ENCODE assay signal across 8 cellular contexts in the genomic region with DNA sequence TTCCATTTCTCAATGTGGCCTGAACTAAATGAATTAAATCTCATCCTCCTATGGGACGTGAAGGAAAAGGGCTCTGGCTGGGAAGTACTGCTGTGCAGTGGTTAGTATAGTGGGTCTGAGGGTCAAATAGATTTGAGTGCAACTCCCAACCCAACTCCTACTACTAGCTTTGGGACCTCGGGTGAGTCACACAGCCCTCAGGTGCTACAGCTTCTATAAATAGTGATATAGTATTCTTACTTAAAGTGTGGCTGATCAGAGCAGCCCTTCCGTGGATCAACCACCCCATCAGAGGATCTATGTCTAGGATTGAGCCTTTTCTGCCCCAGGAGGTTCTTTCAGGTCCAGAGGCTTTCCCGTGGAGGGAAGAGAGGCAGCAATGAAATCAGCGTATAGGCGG. TPM values are rescaled to one million over a fixed set of nuclear protein-coding genes. Genes with fewer than 3 reads are reported as not detected.
DNase-seq lines count a peak whose midpoint lies in the region; ATAC-seq, FAIRE-seq and TF ChIP-seq lines count a peak whose summit lies in the region.

No MANE protein-coding gene starts in this region.

- H3K9ac ChIP-seq in HepG2 (ENCODE audit: insufficient read depth, low read depth, low read length), result no peak overlapping the region

- H3K4me3 Mint-ChIP-seq in activated T-cell treated with anti-CD3 and anti-CD28 coated beads, Interleukin-2, amount 50 U/mL, for 4 hours, result peak overlapping the region; percentile 92
- H3K4me3 Mint-ChIP-seq in type B pancreatic cell, result peak overlapping the region; percentile 91

- no peak for DNase-seq in activated T-cell treated with anti-CD3 and anti-CD28 coated beads, Interleukin-2, amount 50 U/mL, for 4 hours
- no peak for DNase-seq in activated T-cell treated with anti-CD3 and anti-CD28 coated beads for 4 hours
- no peak for DNase-seq in ascending aorta (ENCODE audit: low spot score in 2 of 2)
- DNase-seq in HepG2 (ENCODE audit: low spot score), result no peak
- DNase-seq in type B pancreatic cell (ENCODE audit: extremely low spot score, unreplicated experiment), result no peak
- DNase-seq in NCI-H526 (lab: John Stamatoyannopoulos, UW), result no peak
- DNase-seq in HuH-7.5 (ENCODE audit: low spot score), result no peak
- no peak for DNase-seq in lower leg skin (ENCODE audit: low spot score in 2 of 2)

- TF ChIP-seq CTCF in ascending aorta (IDR thresholded peaks at IDR 0.05), result no peak
- no peak for TF ChIP-seq CTCF in HepG2 (CRISPR knock-in tag; IDR thresholded peaks at IDR 0.05)
- TF ChIP-seq CTCF in type B pancreatic cell (conservative IDR thresholded peaks at IDR 0.05), result no peak
- TF ChIP-seq CTCF in lower leg skin (IDR thresholded peaks at IDR 0.05), result no peak

- H3K79me2 ChIP-seq in HepG2 (ENCODE audit: insufficient read depth, low read length), result no peaks in the 10 kb centered on the region

- no peak for TF ChIP-seq EP300 in HepG2 (IDR thresholded peaks at IDR 0.05; ENCODE audit: low read depth in 2 of 2, low read length in 2 of 2)
- TF ChIP-seq EP300 in HepG2 (CRISPR knock-in tag; IDR thresholded peaks at IDR 0.05; ENCODE audit: borderline replicate concordance), result no peak

- ATAC-seq in activated T-cell treated with anti-CD3 and anti-CD28 coated beads, Interleukin-2, amount 50 U/mL, for 4 hours, result no peak
- ATAC-seq in HepG2, result no peak; the same call in 2 of the 3 replicates

- H3K9me3 ChIP-seq in ascending aorta, result no peaks in the 10 kb centered on the region
- H3K9me3 ChIP-seq in HepG2 (ENCODE audit: low read length), result no peaks in the 10 kb centered on the region

- peak overlapping the region; percentile 83 to 95 for H3K27ac ChIP-seq in ascending aorta
- no peak overlapping the region for H3K27ac ChIP-seq in HepG2 (ENCODE audit: extremely low read length, insufficient read depth, low read length)

- peak overlapping the region; percentile 92 for H3K27ac Mint-ChIP-seq in type B pancreatic cell

- POLR2A ChIA-PET in HepG2 (lab: Yijun Ruan, JAX), result no interaction called here

- intact Hi-C loops in ascending aorta (cut with DNase I) (loop anchor here (2.0 to 10.0 kb wide), 5 partner anchors 94 to 569 kb away; a partner anchor contains a TSS), HepG2 (cut with micrococcal nuclease; ENCODE audit: unreplicated experiment) (loop anchor here (2.0 kb wide), 1 partner anchor 203 kb away; no protein-coding TSS in a partner anchor), lower leg skin (cut with DNase I; ENCODE audit: low total_unique reads) (loop anchor here (10.0 kb wide), 1 partner anchor 199 kb away; no protein-coding TSS in a partner anchor)

- H3K36me3 Mint-ChIP-seq in activated T-cell treated with anti-CD3 and anti-CD28 coated beads, Interleukin-2, amount 50 U/mL, for 4 hours (ENCODE audit: insufficient read depth), result no peaks in the 10 kb centered on the region
- no peaks in the 10 kb centered on the region for H3K36me3 Mint-ChIP-seq in type B pancreatic cell

- in situ Hi-C loops in HepG2 (cut with HindIII; ENCODE audit: extremely low pct_ligation_motif_present, low pct_unique_long_range_greater_than_20kb), result loop anchor here (10.0 kb wide), 1 partner anchor 209 kb away; no protein-coding TSS in a partner anchor

- peak overlapping the region; percentile 91 to 98 for H3K4me3 ChIP-seq in ascending aorta
- H3K4me3 ChIP-seq in HepG2 (replicated peaks in 1 of 3; ENCODE audit: insufficient read depth in 1 of 3, low read depth in 2 of 3, low read length in 3 of 3), result peak overlapping the region in 1 of 3 experiments; percentile 67; a peak in 1 of 6 replicates
- no peak overlapping the region for H3K4me3 ChIP-seq in lower leg skin (ENCODE audit: low read depth, poor library complexity, severe bottlenecking)

- no peak for FAIRE-seq in HepG2 (lab: Jason Lieb, UNC)

- no peak overlapping the region for H2AFZ ChIP-seq in HepG2 (ENCODE audit: low read length)

- H3K9me3 Mint-ChIP-seq in activated T-cell treated with anti-CD3 and anti-CD28 coated beads, Interleukin-2, amount 50 U/mL, for 4 hours, result no peaks in the 10 kb centered on the region
- H3K9me3 Mint-ChIP-seq in type B pancreatic cell, result no peaks in the 10 kb centered on the region

- H3K4me1 ChIP-seq in ascending aorta (peaks cover 0 to 17% of the 10 kb centered on the region in 2 donors), HepG2 (ENCODE audit: insufficient read depth, low read length) (no peaks in the 10 kb centered on the region)

- peak overlapping the region; percentile 78; the same call in 1 of the 2 replicates for H3K4me2 ChIP-seq in HepG2 (ENCODE audit: low read depth, low read length)

- TF ChIP-seq RAD21 in HepG2 (CRISPR knock-in tag; IDR thresholded peaks at IDR 0.05), result no peak

- H3K27me3 Mint-ChIP-seq in activated T-cell treated with anti-CD3 and anti-CD28 coated beads, Interleukin-2, amount 50 U/mL, for 4 hours (ENCODE audit: low read depth), result peaks cover 30% of the 10 kb centered on the region
- peaks cover 36% of the 10 kb centered on the region for H3K27me3 Mint-ChIP-seq in type B pancreatic cell

- TF ChIP-seq POLR2A in HepG2 (IDR thresholded peaks at IDR 0.05; ENCODE audit: insufficient read depth in 1 of 2, low read depth in 2 of 2, low read length in 2 of 2) (no peak), lower leg skin (IDR thresholded peaks at IDR 0.05) (no peak)

- H3K4me1 Mint-ChIP-seq in activated T-cell treated with anti-CD3 and anti-CD28 coated beads, Interleukin-2, amount 50 U/mL, for 4 hours (ENCODE audit: low read depth), result peaks cover 25% of the 10 kb centered on the region
- H3K4me1 Mint-ChIP-seq in type B pancreatic cell (ENCODE audit: unreplicated experiment), result peaks cover 19% of the 10 kb centered on the region

- H3K27me3 ChIP-seq in ascending aorta (no peaks in the 10 kb centered on the region), HepG2 (ENCODE audit: control insufficient read depth in 1 of 2, insufficient read depth in 2 of 2, low read length in 2 of 2) (peaks cover 16 to 65% of the 10 kb centered on the region in 2 experiments)

- 14% methylated on average over 6 of the region's 6 CpGs for WGBS in HepG2 (ENCODE audit: low lambda C conversion rate)
- 14 to 24% methylated on average over 6 of the region's 6 CpGs for WGBS in lower leg skin, 2 donors

- no TSS peak for BruUV-seq in HepG2 (replicated peaks; lab: Mats Ljungman, UMichigan)

- CTCF ChIA-PET in HepG2 (lab: Yijun Ruan, JAX; ENCODE audit: low intra/inter-chr PET ratio, low total read pairs), result no interaction called here

- H3K36me3 ChIP-seq in ascending aorta, result no peaks in the 10 kb centered on the region
- H3K36me3 ChIP-seq in HepG2 (replicated peaks in 1 of 2; ENCODE audit: control insufficient read depth in 1 of 2, insufficient read depth in 2 of 2, low read length in 2 of 2), result no peaks in the 10 kb centered on the region

- H4K20me1 ChIP-seq in HepG2 (ENCODE audit: insufficient read depth, low read length), result no peaks in the 10 kb centered on the region

TF ChIP-seq in HepG2, 621 proteins besides CTCF, POLR2A, EP300 and RAD21 (continues in another document):
- TF ChIP-seq ZKSCAN1 (IDR thresholded peaks at IDR 0.05; ENCODE audit: low read length) (no peak), ZNF547 (CRISPR knock-in tag; IDR thresholded peaks at IDR 0.05) (no peak), SIN3A (IDR thresholded peaks at IDR 0.05; ENCODE audit: borderline replicate concordance, low read depth, low read length) (no peak), RXRB (CRISPR knock-in tag; IDR thresholded peaks at IDR 0.05; ENCODE audit: borderline replicate concordance) (no peak), ARNT (IDR thresholded peaks at IDR 0.05) (no peak), ZNF773 (CRISPR knock-in tag; IDR thresholded peaks at IDR 0.05; ENCODE audit: borderline replicate concordance) (no peak), ZNF484 (CRISPR knock-in tag; IDR thresholded peaks at IDR 0.05; ENCODE audit: borderline replicate concordance, low read depth) (no peak)
- TF ChIP-seq, protein P1, sequence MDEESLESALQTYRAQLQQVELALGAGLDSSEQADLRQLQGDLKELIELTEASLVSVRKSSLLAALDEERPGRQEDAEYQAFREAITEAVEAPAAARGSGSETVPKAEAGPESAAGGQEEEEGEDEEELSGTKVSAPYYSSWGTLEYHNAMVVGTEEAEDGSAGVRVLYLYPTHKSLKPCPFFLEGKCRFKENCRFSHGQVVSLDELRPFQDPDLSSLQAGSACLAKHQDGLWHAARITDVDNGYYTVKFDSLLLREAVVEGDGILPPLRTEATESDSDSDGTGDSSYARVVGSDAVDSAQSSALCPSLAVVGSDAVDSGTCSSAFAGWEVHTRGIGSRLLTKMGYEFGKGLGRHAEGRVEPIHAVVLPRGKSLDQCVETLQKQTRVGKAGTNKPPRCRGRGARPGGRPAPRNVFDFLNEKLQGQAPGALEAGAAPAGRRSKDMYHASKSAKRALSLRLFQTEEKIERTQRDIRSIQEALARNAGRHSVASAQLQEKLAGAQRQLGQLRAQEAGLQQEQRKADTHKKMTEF (CRISPR knock-in tag; IDR thresholded peaks at IDR 0.05), result no peak

RNA-seq across cellular contexts. Expression of a gene that starts 0.9 kb away (rescaled TPM):
- total RNA-seq in activated T-cell treated with anti-CD3 and anti-CD28 coated beads, Interleukin-2, amount 50 U/mL, for 4 hours, result 1 to 10 TPM; 1.3 to 2.2 (median 1.6) TPM
- total RNA-seq in ascending aorta (27.0 TPM), HepG2 (2016; rRNA removed; fragmentation: Illumina TruSeq; extraction: Trizol) (0.27 and 0.70 TPM in 2 replicates), type B pancreatic cell (ENCODE audit: low replicate concordance) (8.4 and 9.7 TPM in 2 replicates), lower leg skin (10 to 100 TPM; 12.2 to 21.7 (median 17.7) TPM)
- 0.09 and 0.10 TPM in 2 replicates for total RNA-seq in HepG2 (2016; cell fraction: cytosol; rRNA removed; fragmentation: Illumina TruSeq; extraction: Trizol; ENCODE audit: low read depth)
- total RNA-seq in HepG2 (2016; cell fraction: insoluble cytoplasmic fraction; rRNA removed; fragmentation: Illumina TruSeq; extraction: Trizol), result 0.17 and 0.28 TPM in 2 replicates
- 0.14 and 0.15 TPM in 2 replicates for total RNA-seq in HepG2 (2016; cell fraction: membrane; rRNA removed; fragmentation: Illumina TruSeq; extraction: Trizol)
- 0.34 TPM in 1 of 2 replicates, not detected in the other for total RNA-seq in HepG2 (2016; cell fraction: nucleus; rRNA removed; fragmentation: Illumina TruSeq; extraction: Trizol)
- polyA plus RNA-seq in HepG2 (2011; rRNA removed), result not detected in 2 replicates
- 0.01 TPM in 1 of 2 replicates, not detected in the other for polyA plus RNA-seq in HepG2 (2011; cell fraction: cytosol; rRNA removed)
- not detected in 2 replicates for polyA plus RNA-seq in HepG2 (2011; cell fraction: nucleus; rRNA removed)
- not detected in 2 replicates for polyA plus RNA-seq in HepG2 (2012)
- 0.17 TPM in 1 of 2 replicates, not detected in the other for polyA plus RNA-seq in HepG2 (2016; cell fraction: cytosol; fragmentation: Illumina TruSeq; extraction: Trizol; ENCODE audit: low read depth)
- polyA plus RNA-seq in HepG2 (2016; cell fraction: insoluble cytoplasmic fraction; fragmentation: Illumina TruSeq; extraction: Trizol; ENCODE audit: low read depth), result 0.21 and 0.84 TPM in 2 replicates
- polyA plus RNA-seq in HepG2 (2016; cell fraction: membrane; fragmentation: Illumina TruSeq; extraction: Trizol; ENCODE audit: low read depth), result 0.05 and 0.48 TPM in 2 replicates
- polyA plus RNA-seq in HepG2 (2016; cell fraction: nucleus; fragmentation: Illumina TruSeq; extraction: Trizol; ENCODE audit: insufficient read depth, low read depth), result 0.13 and 0.42 TPM in 2 replicates
- polyA minus RNA-seq in HepG2 (2011; rRNA and poly(A)+ RNA removed; ENCODE audit: low replicate concordance), result 12.2 TPM in 1 of 2 replicates, not detected in the other
- polyA minus RNA-seq in HepG2 (2011; cell fraction: cytosol; rRNA and poly(A)+ RNA removed), result not detected in 2 replicates
- not detected in 2 replicates for polyA minus RNA-seq in HepG2 (2011; cell fraction: nucleus; rRNA and poly(A)+ RNA removed)
